In genomic region chr5:112160652-112161391, GRCh38 we compare ENCODE assay signal across 1 cellular context.
TF ChIP-seq lines count a peak whose summit lies in the region.

No MANE protein-coding gene starts in this region.

TF ChIP-seq in K562, 482 proteins besides CTCF, POLR2A, EP300 and RAD21 (continued from another document and continues in another):
- TF ChIP-seq, protein P1, sequence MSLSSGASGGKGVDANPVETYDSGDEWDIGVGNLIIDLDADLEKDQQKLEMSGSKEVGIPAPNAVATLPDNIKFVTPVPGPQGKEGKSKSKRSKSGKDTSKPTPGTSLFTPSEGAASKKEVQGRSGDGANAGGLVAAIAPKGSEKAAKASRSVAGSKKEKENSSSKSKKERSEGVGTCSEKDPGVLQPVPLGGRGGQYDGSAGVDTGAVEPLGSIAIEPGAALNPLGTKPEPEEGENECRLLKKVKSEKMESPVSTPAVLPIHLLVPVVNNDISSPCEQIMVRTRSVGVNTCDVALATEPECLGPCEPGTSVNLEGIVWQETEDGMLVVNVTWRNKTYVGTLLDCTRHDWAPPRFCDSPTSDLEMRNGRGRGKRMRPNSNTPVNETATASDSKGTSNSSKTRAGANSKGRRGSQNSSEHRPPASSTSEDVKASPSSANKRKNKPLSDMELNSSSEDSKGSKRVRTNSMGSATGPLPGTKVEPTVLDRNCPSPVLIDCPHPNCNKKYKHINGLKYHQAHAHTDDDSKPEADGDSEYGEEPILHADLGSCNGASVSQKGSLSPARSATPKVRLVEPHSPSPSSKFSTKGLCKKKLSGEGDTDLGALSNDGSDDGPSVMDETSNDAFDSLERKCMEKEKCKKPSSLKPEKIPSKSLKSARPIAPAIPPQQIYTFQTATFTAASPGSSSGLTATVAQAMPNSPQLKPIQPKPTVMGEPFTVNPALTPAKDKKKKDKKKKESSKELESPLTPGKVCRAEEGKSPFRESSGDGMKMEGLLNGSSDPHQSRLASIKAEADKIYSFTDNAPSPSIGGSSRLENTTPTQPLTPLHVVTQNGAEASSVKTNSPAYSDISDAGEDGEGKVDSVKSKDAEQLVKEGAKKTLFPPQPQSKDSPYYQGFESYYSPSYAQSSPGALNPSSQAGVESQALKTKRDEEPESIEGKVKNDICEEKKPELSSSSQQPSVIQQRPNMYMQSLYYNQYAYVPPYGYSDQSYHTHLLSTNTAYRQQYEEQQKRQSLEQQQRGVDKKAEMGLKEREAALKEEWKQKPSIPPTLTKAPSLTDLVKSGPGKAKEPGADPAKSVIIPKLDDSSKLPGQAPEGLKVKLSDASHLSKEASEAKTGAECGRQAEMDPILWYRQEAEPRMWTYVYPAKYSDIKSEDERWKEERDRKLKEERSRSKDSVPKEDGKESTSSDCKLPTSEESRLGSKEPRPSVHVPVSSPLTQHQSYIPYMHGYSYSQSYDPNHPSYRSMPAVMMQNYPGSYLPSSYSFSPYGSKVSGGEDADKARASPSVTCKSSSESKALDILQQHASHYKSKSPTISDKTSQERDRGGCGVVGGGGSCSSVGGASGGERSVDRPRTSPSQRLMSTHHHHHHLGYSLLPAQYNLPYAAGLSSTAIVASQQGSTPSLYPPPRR (CRISPR knock-in tag; IDR thresholded peaks at IDR 0.05; ENCODE audit: borderline replicate concordance) = peak; percentile 95
- TF ChIP-seq ZNF384 (IDR thresholded peaks at IDR 0.05; ENCODE audit: low read depth, low read length) = peak; percentile 54; the same call in 1 of the 2 replicates
- TF ChIP-seq, protein P2, sequence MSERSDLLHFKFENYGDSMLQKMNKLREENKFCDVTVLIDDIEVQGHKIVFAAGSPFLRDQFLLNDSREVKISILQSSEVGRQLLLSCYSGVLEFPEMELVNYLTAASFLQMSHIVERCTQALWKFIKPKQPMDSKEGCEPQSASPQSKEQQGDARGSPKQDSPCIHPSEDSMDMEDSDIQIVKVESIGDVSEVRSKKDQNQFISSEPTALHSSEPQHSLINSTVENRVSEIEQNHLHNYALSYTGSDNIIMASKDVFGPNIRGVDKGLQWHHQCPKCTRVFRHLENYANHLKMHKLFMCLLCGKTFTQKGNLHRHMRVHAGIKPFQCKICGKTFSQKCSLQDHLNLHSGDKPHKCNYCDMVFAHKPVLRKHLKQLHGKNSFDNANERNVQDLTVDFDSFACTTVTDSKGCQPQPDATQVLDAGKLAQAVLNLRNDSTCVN (CRISPR knock-in tag; IDR thresholded peaks at IDR 0.05) = no peak
- TF ChIP-seq FOXK1 (CRISPR knock-in tag; IDR thresholded peaks at IDR 0.05; ENCODE audit: borderline replicate concordance) = no peak; the same call in 1 of the 2 replicates
- peak; percentile 79 for TF ChIP-seq HBP1 (CRISPR knock-in tag; IDR thresholded peaks at IDR 0.05)
- no peak for TF ChIP-seq DNMT1 (IDR thresholded peaks at IDR 0.05)
- peak; percentile 91 for TF ChIP-seq TAF7 (tag; IDR thresholded peaks at IDR 0.05)
- no peak; the same call in 1 of the 2 replicates for TF ChIP-seq ZNF24 (IDR thresholded peaks at IDR 0.05)
- TF ChIP-seq, protein P3, sequence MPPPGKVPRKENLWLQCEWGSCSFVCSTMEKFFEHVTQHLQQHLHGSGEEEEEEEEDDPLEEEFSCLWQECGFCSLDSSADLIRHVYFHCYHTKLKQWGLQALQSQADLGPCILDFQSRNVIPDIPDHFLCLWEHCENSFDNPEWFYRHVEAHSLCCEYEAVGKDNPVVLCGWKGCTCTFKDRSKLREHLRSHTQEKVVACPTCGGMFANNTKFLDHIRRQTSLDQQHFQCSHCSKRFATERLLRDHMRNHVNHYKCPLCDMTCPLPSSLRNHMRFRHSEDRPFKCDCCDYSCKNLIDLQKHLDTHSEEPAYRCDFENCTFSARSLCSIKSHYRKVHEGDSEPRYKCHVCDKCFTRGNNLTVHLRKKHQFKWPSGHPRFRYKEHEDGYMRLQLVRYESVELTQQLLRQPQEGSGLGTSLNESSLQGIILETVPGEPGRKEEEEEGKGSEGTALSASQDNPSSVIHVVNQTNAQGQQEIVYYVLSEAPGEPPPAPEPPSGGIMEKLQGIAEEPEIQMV (tag; conservative IDR thresholded peaks at IDR 0.05; ENCODE audit: low read depth) = no peak
- TF ChIP-seq ZNF668 (CRISPR knock-in tag; IDR thresholded peaks at IDR 0.05) = no peak
- 0 out of 2 replicates have a peak, but pooled peaks have one; percentile 74 for TF ChIP-seq ZNF174 (CRISPR knock-in tag; IDR thresholded peaks at IDR 0.05)
- TF ChIP-seq MAFK (IDR thresholded peaks at IDR 0.05; ENCODE audit: low read length) = no peak
- TF ChIP-seq, protein P4, sequence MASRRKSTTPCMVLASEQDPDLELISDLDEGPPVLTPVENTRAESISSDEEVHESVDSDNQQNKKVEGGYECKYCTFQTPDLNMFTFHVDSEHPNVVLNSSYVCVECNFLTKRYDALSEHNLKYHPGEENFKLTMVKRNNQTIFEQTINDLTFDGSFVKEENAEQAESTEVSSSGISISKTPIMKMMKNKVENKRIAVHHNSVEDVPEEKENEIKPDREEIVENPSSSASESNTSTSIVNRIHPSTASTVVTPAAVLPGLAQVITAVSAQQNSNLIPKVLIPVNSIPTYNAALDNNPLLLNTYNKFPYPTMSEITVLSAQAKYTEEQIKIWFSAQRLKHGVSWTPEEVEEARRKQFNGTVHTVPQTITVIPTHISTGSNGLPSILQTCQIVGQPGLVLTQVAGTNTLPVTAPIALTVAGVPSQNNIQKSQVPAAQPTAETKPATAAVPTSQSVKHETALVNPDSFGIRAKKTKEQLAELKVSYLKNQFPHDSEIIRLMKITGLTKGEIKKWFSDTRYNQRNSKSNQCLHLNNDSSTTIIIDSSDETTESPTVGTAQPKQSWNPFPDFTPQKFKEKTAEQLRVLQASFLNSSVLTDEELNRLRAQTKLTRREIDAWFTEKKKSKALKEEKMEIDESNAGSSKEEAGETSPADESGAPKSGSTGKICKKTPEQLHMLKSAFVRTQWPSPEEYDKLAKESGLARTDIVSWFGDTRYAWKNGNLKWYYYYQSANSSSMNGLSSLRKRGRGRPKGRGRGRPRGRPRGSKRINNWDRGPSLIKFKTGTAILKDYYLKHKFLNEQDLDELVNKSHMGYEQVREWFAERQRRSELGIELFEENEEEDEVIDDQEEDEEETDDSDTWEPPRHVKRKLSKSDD (conservative IDR thresholded peaks at IDR 0.05; ENCODE audit: low read length) = peak; percentile 50; the same call in 1 of the 2 replicates
- TF ChIP-seq POLR2AphosphoS2 (IDR thresholded peaks at IDR 0.05; ENCODE audit: low read length) = peak; percentile 57; the same call in 1 of the 2 replicates
- TF ChIP-seq, protein P5, sequence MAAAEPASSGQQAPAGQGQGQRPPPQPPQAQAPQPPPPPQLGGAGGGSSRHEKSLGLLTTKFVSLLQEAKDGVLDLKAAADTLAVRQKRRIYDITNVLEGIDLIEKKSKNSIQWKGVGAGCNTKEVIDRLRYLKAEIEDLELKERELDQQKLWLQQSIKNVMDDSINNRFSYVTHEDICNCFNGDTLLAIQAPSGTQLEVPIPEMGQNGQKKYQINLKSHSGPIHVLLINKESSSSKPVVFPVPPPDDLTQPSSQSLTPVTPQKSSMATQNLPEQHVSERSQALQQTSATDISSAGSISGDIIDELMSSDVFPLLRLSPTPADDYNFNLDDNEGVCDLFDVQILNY (CRISPR knock-in tag; IDR thresholded peaks at IDR 0.05) = peak; percentile 77; the same call in 1 of the 2 replicates
- no peak for TF ChIP-seq CCAR2 (IDR thresholded peaks at IDR 0.05; ENCODE audit: low read depth, low read length)
- TF ChIP-seq OTX1 (CRISPR knock-in tag; IDR thresholded peaks at IDR 0.05) = peak; percentile 82
- TF ChIP-seq ZNF143 (CRISPR knock-in tag; IDR thresholded peaks at IDR 0.05) = peak; percentile 78
- no peak for TF ChIP-seq ZNF764 (CRISPR knock-in tag; IDR thresholded peaks at IDR 0.05; ENCODE audit: low read depth)
- peak; percentile 35; the same call in 1 of the 2 replicates for TF ChIP-seq ZNF263 (CRISPR knock-in tag; IDR thresholded peaks at IDR 0.05; ENCODE audit: borderline replicate concordance)
- TF ChIP-seq FOXA3 (CRISPR knock-in tag; conservative IDR thresholded peaks at IDR 0.05 in 1 of 2, IDR thresholded peaks at IDR 0.05 in 1 of 2) = no peak
- no peak for TF ChIP-seq RBM25 (IDR thresholded peaks at IDR 0.05; ENCODE audit: low read depth, low read length, severe bottlenecking)
- TF ChIP-seq ZFP1 (CRISPR knock-in tag; IDR thresholded peaks at IDR 0.05) = no peak
- TF ChIP-seq NCOA1 (IDR thresholded peaks at IDR 0.05; ENCODE audit: low read depth) = no peak
- TF ChIP-seq GATAD2B (IDR thresholded peaks at IDR 0.05; ENCODE audit: borderline replicate concordance) = no peak
- TF ChIP-seq, protein P6, sequence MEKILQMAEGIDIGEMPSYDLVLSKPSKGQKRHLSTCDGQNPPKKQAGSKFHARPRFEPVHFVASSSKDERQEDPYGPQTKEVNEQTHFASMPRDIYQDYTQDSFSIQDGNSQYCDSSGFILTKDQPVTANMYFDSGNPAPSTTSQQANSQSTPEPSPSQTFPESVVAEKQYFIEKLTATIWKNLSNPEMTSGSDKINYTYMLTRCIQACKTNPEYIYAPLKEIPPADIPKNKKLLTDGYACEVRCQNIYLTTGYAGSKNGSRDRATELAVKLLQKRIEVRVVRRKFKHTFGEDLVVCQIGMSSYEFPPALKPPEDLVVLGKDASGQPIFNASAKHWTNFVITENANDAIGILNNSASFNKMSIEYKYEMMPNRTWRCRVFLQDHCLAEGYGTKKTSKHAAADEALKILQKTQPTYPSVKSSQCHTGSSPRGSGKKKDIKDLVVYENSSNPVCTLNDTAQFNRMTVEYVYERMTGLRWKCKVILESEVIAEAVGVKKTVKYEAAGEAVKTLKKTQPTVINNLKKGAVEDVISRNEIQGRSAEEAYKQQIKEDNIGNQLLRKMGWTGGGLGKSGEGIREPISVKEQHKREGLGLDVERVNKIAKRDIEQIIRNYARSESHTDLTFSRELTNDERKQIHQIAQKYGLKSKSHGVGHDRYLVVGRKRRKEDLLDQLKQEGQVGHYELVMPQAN (IDR thresholded peaks at IDR 0.05; ENCODE audit: borderline replicate concordance) = peak; percentile 91
- TF ChIP-seq, protein P7, sequence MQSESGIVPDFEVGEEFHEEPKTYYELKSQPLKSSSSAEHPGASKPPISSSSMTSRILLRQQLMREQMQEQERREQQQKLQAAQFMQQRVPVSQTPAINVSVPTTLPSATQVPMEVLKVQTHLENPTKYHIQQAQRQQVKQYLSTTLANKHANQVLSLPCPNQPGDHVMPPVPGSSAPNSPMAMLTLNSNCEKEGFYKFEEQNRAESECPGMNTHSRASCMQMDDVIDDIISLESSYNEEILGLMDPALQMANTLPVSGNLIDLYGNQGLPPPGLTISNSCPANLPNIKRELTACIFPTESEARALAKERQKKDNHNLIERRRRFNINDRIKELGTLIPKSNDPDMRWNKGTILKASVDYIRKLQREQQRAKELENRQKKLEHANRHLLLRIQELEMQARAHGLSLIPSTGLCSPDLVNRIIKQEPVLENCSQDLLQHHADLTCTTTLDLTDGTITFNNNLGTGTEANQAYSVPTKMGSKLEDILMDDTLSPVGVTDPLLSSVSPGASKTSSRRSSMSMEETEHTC (IDR thresholded peaks at IDR 0.05) = no peak; the same call in 1 of the 2 replicates
- TF ChIP-seq ZNF518B (CRISPR knock-in tag; IDR thresholded peaks at IDR 0.05) = no peak
- TF ChIP-seq, protein P8, sequence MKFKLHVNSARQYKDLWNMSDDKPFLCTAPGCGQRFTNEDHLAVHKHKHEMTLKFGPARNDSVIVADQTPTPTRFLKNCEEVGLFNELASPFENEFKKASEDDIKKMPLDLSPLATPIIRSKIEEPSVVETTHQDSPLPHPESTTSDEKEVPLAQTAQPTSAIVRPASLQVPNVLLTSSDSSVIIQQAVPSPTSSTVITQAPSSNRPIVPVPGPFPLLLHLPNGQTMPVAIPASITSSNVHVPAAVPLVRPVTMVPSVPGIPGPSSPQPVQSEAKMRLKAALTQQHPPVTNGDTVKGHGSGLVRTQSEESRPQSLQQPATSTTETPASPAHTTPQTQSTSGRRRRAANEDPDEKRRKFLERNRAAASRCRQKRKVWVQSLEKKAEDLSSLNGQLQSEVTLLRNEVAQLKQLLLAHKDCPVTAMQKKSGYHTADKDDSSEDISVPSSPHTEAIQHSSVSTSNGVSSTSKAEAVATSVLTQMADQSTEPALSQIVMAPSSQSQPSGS (CRISPR knock-in tag; IDR thresholded peaks at IDR 0.05) = no peak
- no peak for TF ChIP-seq ZNF121 (CRISPR knock-in tag; conservative IDR thresholded peaks at IDR 0.05)
- TF ChIP-seq ZBTB17 (CRISPR knock-in tag; IDR thresholded peaks at IDR 0.05) = peak; percentile 75
- no peak; the same call in 1 of the 2 replicates for TF ChIP-seq PRMT5 (CRISPR knock-in tag; IDR thresholded peaks at IDR 0.05)
- TF ChIP-seq TEAD4 (IDR thresholded peaks at IDR 0.05; ENCODE audit: low read length) = peak; percentile 57
- TF ChIP-seq TEAD4 (CRISPR knock-in tag; IDR thresholded peaks at IDR 0.05; ENCODE audit: borderline replicate concordance) = no peak
- TF ChIP-seq SMAD3 (CRISPR knock-in tag; conservative IDR thresholded peaks at IDR 0.05) = 0 out of 2 replicates have a peak, but pooled peaks have one; percentile 18
- TF ChIP-seq PCBP2 (IDR thresholded peaks at IDR 0.05; ENCODE audit: low read depth, low read length, poor library complexity, severe bottlenecking) = no peak
- no peak for TF ChIP-seq SAFB (IDR thresholded peaks at IDR 0.05; ENCODE audit: borderline replicate concordance, low read depth, low read length)
- no peak for TF ChIP-seq NFIX (CRISPR knock-in tag; IDR thresholded peaks at IDR 0.05; ENCODE audit: low read depth)
